In genomic region chr10:101060036-101060950, GRCh38 we compare ENCODE assay signal across 8 cellular contexts. TPM values are rescaled to one million over a fixed set of nuclear protein-coding genes. Genes with fewer than 3 reads are reported as not detected.
DNase-seq lines count a peak whose midpoint lies in the region; ATAC-seq and TF ChIP-seq lines count a peak whose summit lies in the region.

No MANE protein-coding gene starts in this region.

- peak; percentile 45 for ATAC-seq in GM21390 (IDR thresholded peaks at IDR 0.05; ENCODE audit: unreplicated experiment)

- peak overlapping the region; percentile 92 for H3K27ac ChIP-seq in HUES48 (ENCODE audit: low read depth, low read length)

- DNase-seq in Caki2 (ENCODE audit: low read depth) (peak; percentile 93), NT2/D1 (ENCODE audit: low read depth, low spot score) (no peak), epithelial cell of esophagus (ENCODE audit: low read depth) (peak; percentile 95), mucosa of gallbladder (ENCODE audit: low spot score) (peak; percentile 98)
- peak; percentile 74 for DNase-seq in activated CD8-positive, alpha-beta memory T cell treated with anti-CD3 and anti-CD28 coated beads, Interleukin-2, amount 50 U/mL, for 24 hours (ENCODE audit: extremely low read depth)
- DNase-seq in stimulated activated CD8-positive, alpha-beta memory T cell treated with anti-CD3 and anti-CD28 coated beads, Interleukin-4, amount 100 ng/mL, for 1 hour (ENCODE audit: low read depth in 2 of 2, low spot score in 1 of 2), result peak; percentile 78 to 89

- in situ Hi-C loops in Caki2 (cut with HindIII; ENCODE audit: low pct_unique_long_range_greater_than_20kb, low sequenced_read_pairs), result no loop called here

- peak; percentile 93 for TF ChIP-seq CTCF in epithelial cell of esophagus (IDR thresholded peaks at IDR 0.05; ENCODE audit: insufficient read depth, low read depth, low read length, missing control alignments)

- H3K9me3 ChIP-seq in HUES48 (ENCODE audit: control insufficient read depth, insufficient read depth, low read length), result no peaks in the 10 kb centered on the region
- no peaks in the 10 kb centered on the region; the same call in 1 of the 2 replicates for H3K9me3 ChIP-seq in NT2/D1 (ENCODE audit: insufficient read depth, low read length)

- H3K27me3 ChIP-seq in HUES48 (ENCODE audit: control insufficient read depth, insufficient read depth, low read length) (peaks cover 43% of the 10 kb centered on the region), NT2/D1 (ENCODE audit: insufficient read depth, insufficient read length) (peaks cover 38% of the 10 kb centered on the region)

- 0 out of 2 replicates have a peak, but pooled peaks cover 5% of the 10 kb centered on the region for H3K36me3 ChIP-seq in HUES48 (ENCODE audit: control insufficient read depth, insufficient read depth, low read length)
- H3K36me3 ChIP-seq in NT2/D1 (ENCODE audit: insufficient read depth, insufficient read length, low read length), result peaks cover 13% of the 10 kb centered on the region

- H3K9ac ChIP-seq in HUES48 (ENCODE audit: low read depth, low read length) (peak overlapping the region; percentile 78), NT2/D1 (ENCODE audit: insufficient read length, low read depth) (peak overlapping the region; percentile 91)

- H3K4me3 ChIP-seq in HUES48 (ENCODE audit: low read depth, low read length) (peak overlapping the region; percentile 96), NT2/D1 (ENCODE audit: insufficient read length, low read depth) (peak overlapping the region; percentile 78), epithelial cell of esophagus (ENCODE audit: low read length) (peak overlapping the region; percentile 98)

- peaks cover 26% of the 10 kb centered on the region for H3K4me1 ChIP-seq in HUES48 (ENCODE audit: control insufficient read depth, insufficient read depth, low read length)
- H3K4me1 ChIP-seq in NT2/D1 (ENCODE audit: insufficient read depth, insufficient read length), result peaks cover 9% of the 10 kb centered on the region

RNA-seq across cellular contexts. Expression of gene KAZALD1, which starts 1.5 kb away (rescaled TPM):
- total RNA-seq in Caki2 (2014; rRNA removed; shearing (Covaris generic); ENCODE audit: low replicate concordance), result 35.4 and 44.5 TPM in 2 replicates
- total RNA-seq in mucosa of gallbladder, result 3.8 TPM

RNA-seq across cellular contexts. Expression of gene SFXN3, which starts 29.3 kb away (rescaled TPM):
- total RNA-seq in Caki2 (2014; rRNA removed; shearing (Covaris generic); ENCODE audit: low replicate concordance), result 46.5 and 48.4 TPM in 2 replicates
- 75.9 TPM for total RNA-seq in mucosa of gallbladder

RNA-seq across cellular contexts. Expression of gene PDZD7, which starts 29.4 kb away (rescaled TPM):
- total RNA-seq in Caki2 (2014; rRNA removed; shearing (Covaris generic); ENCODE audit: low replicate concordance), result 0.51 and 5.3 TPM in 2 replicates
- total RNA-seq in mucosa of gallbladder, result 5.3 TPM
